ENCODE assay signal across 28 cellular contexts in the genomic region with DNA sequence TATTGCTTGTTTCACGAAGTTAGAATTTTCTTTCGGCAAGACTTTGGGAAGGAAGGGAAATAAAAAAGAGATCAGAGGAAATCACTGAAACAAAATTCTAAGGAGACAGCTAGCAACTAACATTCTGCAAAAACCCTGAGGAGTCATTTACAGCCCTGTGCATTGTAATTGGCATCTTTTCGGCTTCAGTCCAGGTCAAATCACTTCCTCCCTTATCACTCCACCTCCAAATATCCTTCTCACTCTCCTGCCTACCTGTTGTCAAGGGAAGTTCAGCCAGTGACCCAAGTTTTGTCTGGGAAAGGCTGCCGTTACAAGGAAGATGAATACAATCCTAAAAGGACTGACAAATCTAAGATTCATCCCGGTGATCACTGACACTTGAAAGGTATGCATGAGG. TPM values are rescaled to one million over a fixed set of nuclear protein-coding genes. Genes with fewer than 3 reads are reported as not detected.
"Had no signal": no experiment of that assay in that cellular context is flagged by ENCODE, and none has a peak within 500 bp of the region (broad histone marks: within the 10 kb centered on the region; RNA-seq: fewer than 3 reads in every experiment).

No MANE protein-coding gene starts in this region.

- H3K4me3 ChIP-seq: gastrocnemius medialis, lung, prostate gland, right atrium auricular region, smooth muscle cell, suprapubic skin, transverse colon, upper lobe of right lung had no signal

- H3K36me3 ChIP-seq: gastrocnemius medialis, neutrophil, prostate gland, right atrium auricular region, suprapubic skin, transverse colon, upper lobe of right lung had no signal

- ATAC-seq: gastrocnemius medialis; left lobe of liver; natural killer cell treated with Interleukin-12 subunit alpha and Interleukin-12 subunit beta and Interleukin-15 and Interleukin-18, amount 100 ng/mL, for 72 hours; sciatic nerve; stimulated activated naive CD8-positive, alpha-beta T cell treated with anti-CD3 and anti-CD28 coated beads, Interleukin-15, amount 100 ng/mL, for 72 hours; upper lobe of right lung had no signal

- H3K4me2 ChIP-seq: smooth muscle cell had no signal

- H3K27me3 ChIP-seq: gastrocnemius medialis, neutrophil, right atrium auricular region, suprapubic skin, transverse colon, upper lobe of right lung had no signal

- H3K27ac ChIP-seq: gastrocnemius medialis, neutrophil, prostate gland, right atrium auricular region, suprapubic skin, transverse colon, upper lobe of right lung had no signal

- H3K9me3 ChIP-seq: gastrocnemius medialis, neutrophil, prostate gland, right atrium auricular region, suprapubic skin, transverse colon, upper lobe of right lung had no signal

- DNase-seq: cerebellar nuclear complex; cortex of kidney; effector CD4-positive, alpha-beta T cell; gastrocnemius medialis; head of caudate nucleus; naive B cell; stimulated activated CD4-positive, alpha-beta T cell treated with anti-CD3 and anti-CD28 coated beads, Interleukin-12 subunit alpha, Interleukin-12 subunit beta, amount 100 ng/mL, for 4 hours; stimulated activated CD4-positive, alpha-beta T cell treated with anti-CD3 and anti-CD28 coated beads, Interleukin-1b, Interleukin-23, amount 100 ng/mL, for 48 hours; stimulated activated CD4-positive, alpha-beta T cell treated with anti-CD3 and anti-CD28 coated beads, Interleukin-4, amount 100 ng/mL, for 1 hour; stimulated activated CD8-positive, alpha-beta memory T cell treated with anti-CD3 and anti-CD28 coated beads, Interleukin-4, amount 100 ng/mL, for 48 hours; stimulated activated naive CD4-positive, alpha-beta T cell; stimulated activated naive CD8-positive, alpha-beta T cell treated with anti-CD3 and anti-CD28 coated beads, Interleukin-15, amount 100 ng/mL, for 72 hours; transverse colon; upper lobe of right lung had no signal

- H3K4me1 ChIP-seq: gastrocnemius medialis, prostate gland, right atrium auricular region, suprapubic skin, upper lobe of right lung had no signal

RNA-seq across cellular contexts. Expression of gene MDFIC2, which starts 39.6 kb away (rescaled TPM):
- total RNA-seq: dermis microvascular lymphatic vessel endothelial cell; gastrocnemius medialis; glomerular endothelial cell; left lobe of liver; liver; lung; mononuclear cell; natural killer cell treated with Interleukin-12 subunit alpha and Interleukin-12 subunit beta and Interleukin-15 and Interleukin-18, amount 100 ng/mL, for 72 hours; omental fat pad; prostate gland; right atrium auricular region; sciatic nerve; smooth muscle cell; suprapubic skin; transverse colon; upper lobe of right lung had no signal
